ENCODE assay signal across 1 cellular context in genomic region chr14:50688875-50689274, GRCh38.
TF ChIP-seq lines count a peak whose summit lies in the region.

No MANE protein-coding gene starts in this region.

TF ChIP-seq in Ishikawa, 13 proteins besides CTCF, POLR2A, EP300 and RAD21 (continued from another document):
- TF ChIP-seq REST (IDR thresholded peaks at IDR 0.05; ENCODE audit: low read depth) (no peak), TEAD4 (IDR thresholded peaks at IDR 0.05) (no peak), EGR1 (IDR thresholded peaks at IDR 0.05) (no peak), FOXM1 (IDR thresholded peaks at IDR 0.05; ENCODE audit: borderline replicate concordance, low read depth) (no peak), TCF12 (IDR thresholded peaks at IDR 0.05; ENCODE audit: low read depth) (no peak)
